Comparison of ENCODE assay signal across 12 cellular contexts in genomic region chr3:133880287-133880686, GRCh38. TPM values are rescaled to one million over a fixed set of nuclear protein-coding genes. Genes with fewer than 3 reads are reported as not detected.
DNase-seq lines count a peak whose midpoint lies in the region; ATAC-seq lines count a peak whose summit lies in the region.
"Had no signal": no experiment of that assay in that cellular context is flagged by ENCODE, and none has a peak within 500 bp of the region (broad histone marks: within the 10 kb centered on the region; RNA-seq: fewer than 3 reads in every experiment).

No MANE protein-coding gene starts in this region.

- intact Hi-C loops in activated T-helper 1 cell treated with anti-CD3 and anti-CD28 coated beads, Interleukin-12 subunit alpha, Interleukin-12 subunit beta, Interleukin-2, Interleukin-4 antibody, amounts not matched to agents 30 ng/mL and 10 ng/mL and 1 ng/mL, durations not matched to agents 14 hours and 24 hours and 36 hours (cut with micrococcal nuclease), result no loop called here

- H3K4me1 Mint-ChIP-seq in activated T-helper 17 cell treated with anti-CD3 and anti-CD28 coated beads, Interleukin-2, amount 50 U/mL, for 72 hours, result peaks cover 6% of the 10 kb centered on the region
- peaks cover 13% of the 10 kb centered on the region for H3K4me1 Mint-ChIP-seq in activated T-helper 1 cell treated with anti-CD3 and anti-CD28 coated beads, Interleukin-12 subunit alpha, Interleukin-12 subunit beta, Interleukin-2, Interleukin-4 antibody, amounts not matched to agents 30 ng/mL and 10 ng/mL and 1 ng/mL, durations not matched to agents 14 hours and 24 hours and 36 hours (ENCODE audit: low read depth)
- H3K4me1 Mint-ChIP-seq: naive B cell had no signal

- peaks cover 8% of the 10 kb centered on the region for H3K27me3 Mint-ChIP-seq in activated T-helper 17 cell treated with anti-CD3 and anti-CD28 coated beads, Interleukin-2, amount 50 U/mL, for 72 hours
- H3K27me3 Mint-ChIP-seq in activated T-helper 1 cell treated with anti-CD3 and anti-CD28 coated beads, Interleukin-12 subunit alpha, Interleukin-12 subunit beta, Interleukin-2, Interleukin-4 antibody, amounts not matched to agents 30 ng/mL and 10 ng/mL and 1 ng/mL, durations not matched to agents 14 hours and 24 hours and 36 hours (ENCODE audit: insufficient read depth), result peaks cover 9% of the 10 kb centered on the region

- H3K27ac Mint-ChIP-seq in activated T-helper 17 cell treated with anti-CD3 and anti-CD28 coated beads, Interleukin-2, amount 50 U/mL, for 72 hours, result peak overlapping the region; percentile 73
- H3K27ac Mint-ChIP-seq in activated T-helper 1 cell treated with anti-CD3 and anti-CD28 coated beads, Interleukin-12 subunit alpha, Interleukin-12 subunit beta, Interleukin-2, Interleukin-4 antibody, amounts not matched to agents 30 ng/mL and 10 ng/mL and 1 ng/mL, durations not matched to agents 14 hours and 24 hours and 36 hours, result no peak overlapping the region
- H3K27ac Mint-ChIP-seq: naive B cell had no signal

- peak; percentile 8 for DNase-seq in stimulated activated naive CD4-positive, alpha-beta T cell treated with Interleukin-2 at 50 U/mL for 16 hours (lab: John Stamatoyannopoulos, UW)
- DNase-seq in stimulated activated naive CD4-positive, alpha-beta T cell (lab: John Stamatoyannopoulos, UW), result no peak
- DNase-seq in NCI-H146 (lab: John Stamatoyannopoulos, UW) (no peak), GF-D8 (lab: John Stamatoyannopoulos, UW) (no peak)
- DNase-seq in activated T-helper 1 cell treated with anti-CD3 and anti-CD28 coated beads, Interleukin-12 subunit alpha, Interleukin-12 subunit beta, Interleukin-2, Interleukin-4 antibody, amounts not matched to agents 30 ng/mL and 10 ng/mL and 1 ng/mL, durations not matched to agents 14 hours and 24 hours and 36 hours (ENCODE audit: low spot score), result no peak
- DNase-seq in activated CD4-positive, alpha-beta T cell treated with anti-CD3 and anti-CD28 coated beads, Interleukin-2, amount 50 U/mL, for 1 hour, result no peak
- DNase-seq: AML-193, left lung, naive B cell, NCI-H2171 had no signal

- ATAC-seq in HG02852 (IDR thresholded peaks at IDR 0.05; ENCODE audit: unreplicated experiment), result peak; percentile 68
- ATAC-seq in activated T-helper 17 cell treated with anti-CD3 and anti-CD28 coated beads, Interleukin-2, amount 50 U/mL, for 72 hours (replicated peaks), result peak; percentile 82
- ATAC-seq: left lung had no signal

- no peaks in the 10 kb centered on the region for H3K36me3 Mint-ChIP-seq in activated T-helper 17 cell treated with anti-CD3 and anti-CD28 coated beads, Interleukin-2, amount 50 U/mL, for 72 hours (ENCODE audit: low read depth)
- no peaks in the 10 kb centered on the region for H3K36me3 Mint-ChIP-seq in activated T-helper 1 cell treated with anti-CD3 and anti-CD28 coated beads, Interleukin-12 subunit alpha, Interleukin-12 subunit beta, Interleukin-2, Interleukin-4 antibody, amounts not matched to agents 30 ng/mL and 10 ng/mL and 1 ng/mL, durations not matched to agents 14 hours and 24 hours and 36 hours (ENCODE audit: low read depth)

- peaks cover 9% of the 10 kb centered on the region for H3K9me3 Mint-ChIP-seq in activated T-helper 17 cell treated with anti-CD3 and anti-CD28 coated beads, Interleukin-2, amount 50 U/mL, for 72 hours
- peaks cover 10% of the 10 kb centered on the region for H3K9me3 Mint-ChIP-seq in activated T-helper 1 cell treated with anti-CD3 and anti-CD28 coated beads, Interleukin-12 subunit alpha, Interleukin-12 subunit beta, Interleukin-2, Interleukin-4 antibody, amounts not matched to agents 30 ng/mL and 10 ng/mL and 1 ng/mL, durations not matched to agents 14 hours and 24 hours and 36 hours

- peak overlapping the region; percentile 18 for H3K4me3 Mint-ChIP-seq in activated T-helper 17 cell treated with anti-CD3 and anti-CD28 coated beads, Interleukin-2, amount 50 U/mL, for 72 hours
- no peak overlapping the region for H3K4me3 Mint-ChIP-seq in activated T-helper 1 cell treated with anti-CD3 and anti-CD28 coated beads, Interleukin-12 subunit alpha, Interleukin-12 subunit beta, Interleukin-2, Interleukin-4 antibody, amounts not matched to agents 30 ng/mL and 10 ng/mL and 1 ng/mL, durations not matched to agents 14 hours and 24 hours and 36 hours
- H3K4me3 Mint-ChIP-seq: naive B cell had no signal

RNA-seq across cellular contexts. Expression of gene RAB6B, which starts 15.4 kb away (rescaled TPM):
- 1 to 10 TPM in 1 of 2 donors, under 1 TPM in 1; 0.19 to 3.1 TPM for total RNA-seq in activated T-helper 17 cell treated with anti-CD3 and anti-CD28 coated beads, Interleukin-2, amount 50 U/mL, for 72 hours
- 0.54 and 0.65 TPM in 2 replicates for total RNA-seq in activated T-helper 1 cell treated with anti-CD3 and anti-CD28 coated beads, Interleukin-12 subunit alpha, Interleukin-12 subunit beta, Interleukin-2, Interleukin-4 antibody, amounts not matched to agents 30 ng/mL and 10 ng/mL and 1 ng/mL, durations not matched to agents 14 hours and 24 hours and 36 hours
